Comparison of ENCODE assay signal across 2 cellular contexts in the genomic region with DNA sequence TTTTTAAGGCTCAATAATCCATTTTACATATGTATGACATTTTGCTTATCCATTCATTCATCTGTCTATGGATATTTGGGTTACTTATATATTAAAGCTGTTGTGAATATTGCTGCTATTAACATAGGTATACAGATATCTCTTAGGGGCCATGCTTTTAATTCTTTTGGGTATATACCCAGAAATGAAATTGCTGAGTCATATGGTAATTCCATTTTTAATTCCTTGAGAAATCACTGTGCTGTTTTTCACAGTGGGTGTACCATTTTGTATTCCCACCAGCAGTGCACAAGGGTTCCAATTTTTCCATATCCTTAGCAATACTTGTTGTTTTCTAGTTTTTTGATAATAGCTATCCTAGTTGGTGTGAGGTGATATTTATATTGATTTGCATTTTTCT.
TF ChIP-seq lines count a peak whose summit lies in the region.

No MANE protein-coding gene starts in this region.

TF ChIP-seq in A549, 52 proteins besides CTCF, POLR2A, EP300 and RAD21:
- TF ChIP-seq SREBF2 (IDR thresholded peaks at IDR 0.05) (no peak), MAFK (IDR thresholded peaks at IDR 0.05; ENCODE audit: partially characterized antibody) (peak; percentile 88), NFE2L2 (conservative IDR thresholded peaks at IDR 0.05; ENCODE audit: low read length) (peak; percentile 56)
TF ChIP-seq in A549: peak in this region for 2.

TF ChIP-seq in IMR-90, 13 proteins besides CTCF, POLR2A, EP300 and RAD21:
- TF ChIP-seq SMC3 (IDR thresholded peaks at IDR 0.05; ENCODE audit: low read depth, low read length), result no peak
- TF ChIP-seq MAFK (IDR thresholded peaks at IDR 0.05; ENCODE audit: low read depth, low read length), result peak; percentile 37
- TF ChIP-seq NFE2L2 (IDR thresholded peaks at IDR 0.05; ENCODE audit: low read depth, low read length), result peak; percentile 92
- TF ChIP-seq, protein P1, sequence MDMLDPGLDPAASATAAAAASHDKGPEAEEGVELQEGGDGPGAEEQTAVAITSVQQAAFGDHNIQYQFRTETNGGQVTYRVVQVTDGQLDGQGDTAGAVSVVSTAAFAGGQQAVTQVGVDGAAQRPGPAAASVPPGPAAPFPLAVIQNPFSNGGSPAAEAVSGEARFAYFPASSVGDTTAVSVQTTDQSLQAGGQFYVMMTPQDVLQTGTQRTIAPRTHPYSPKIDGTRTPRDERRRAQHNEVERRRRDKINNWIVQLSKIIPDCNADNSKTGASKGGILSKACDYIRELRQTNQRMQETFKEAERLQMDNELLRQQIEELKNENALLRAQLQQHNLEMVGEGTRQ (IDR thresholded peaks at IDR 0.05; ENCODE audit: low read depth, low read length), result no peak
- no peak for TF ChIP-seq BHLHE40 (IDR thresholded peaks at IDR 0.05; ENCODE audit: low read depth, low read length)
- TF ChIP-seq MXI1 (IDR thresholded peaks at IDR 0.05; ENCODE audit: borderline replicate concordance, low read depth, low read length), result no peak
- TF ChIP-seq, protein P2, sequence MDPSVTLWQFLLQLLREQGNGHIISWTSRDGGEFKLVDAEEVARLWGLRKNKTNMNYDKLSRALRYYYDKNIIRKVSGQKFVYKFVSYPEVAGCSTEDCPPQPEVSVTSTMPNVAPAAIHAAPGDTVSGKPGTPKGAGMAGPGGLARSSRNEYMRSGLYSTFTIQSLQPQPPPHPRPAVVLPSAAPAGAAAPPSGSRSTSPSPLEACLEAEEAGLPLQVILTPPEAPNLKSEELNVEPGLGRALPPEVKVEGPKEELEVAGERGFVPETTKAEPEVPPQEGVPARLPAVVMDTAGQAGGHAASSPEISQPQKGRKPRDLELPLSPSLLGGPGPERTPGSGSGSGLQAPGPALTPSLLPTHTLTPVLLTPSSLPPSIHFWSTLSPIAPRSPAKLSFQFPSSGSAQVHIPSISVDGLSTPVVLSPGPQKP (IDR thresholded peaks at IDR 0.05; ENCODE audit: borderline replicate concordance, low read depth, low read length), result no peak
